1 cellular context compared by ENCODE assay signal in genomic region chr2:165911231-165911630, GRCh38.
TF ChIP-seq lines count a peak whose summit lies in the region.

No MANE protein-coding gene starts in this region.

TF ChIP-seq in IMR-90, 13 proteins besides CTCF, POLR2A, EP300 and RAD21 (continued from another document):
- TF ChIP-seq NFE2L2 (IDR thresholded peaks at IDR 0.05; ENCODE audit: low read depth, low read length): peak; percentile 42; the same call in 1 of the 2 replicates
